9 cellular contexts compared by ENCODE assay signal in genomic region chr13:99505814-99506269, GRCh38. TPM values are rescaled to one million over a fixed set of nuclear protein-coding genes. Genes with fewer than 3 reads are reported as not detected.
DNase-seq lines count a peak whose midpoint lies in the region; ATAC-seq and TF ChIP-seq lines count a peak whose summit lies in the region.
"Had no signal": no experiment of that assay in that cellular context is flagged by ENCODE, and none has a peak within 500 bp of the region (broad histone marks: within the 10 kb centered on the region; RNA-seq: fewer than 3 reads in every experiment).

No MANE protein-coding gene starts in this region.

- no peaks in the 10 kb centered on the region for H3K9me2 ChIP-seq in SU-DHL-6 (replicated peaks; ENCODE audit: insufficient read depth, low read length)

- no peak overlapping the region for H3K27ac Mint-ChIP-seq in stimulated activated naive CD8-positive, alpha-beta T cell treated with anti-CD3 and anti-CD28 coated beads, Interleukin-15, Interleukin-2, amounts not matched to agents 100 ng/mL and 50 ng/mL, for 24 hours

- H2AK5ac ChIP-seq in neuronal stem cell (ENCODE audit: low read depth, low read length), result no peak overlapping the region

- H3K9me3 Mint-ChIP-seq in stimulated activated naive CD8-positive, alpha-beta T cell treated with anti-CD3 and anti-CD28 coated beads, Interleukin-15, Interleukin-2, amounts not matched to agents 100 ng/mL and 50 ng/mL, for 24 hours, result peaks cover 6% of the 10 kb centered on the region

- H3K4me2 ChIP-seq in SU-DHL-6 (ENCODE audit: low read depth, low read length, poor library complexity, severe bottlenecking), result peak overlapping the region; percentile 83
- H3K4me2 ChIP-seq in neuronal stem cell (ENCODE audit: insufficient read depth, low read length, poor library complexity, severe bottlenecking), result no peak overlapping the region

- ATAC-seq in stimulated activated naive CD8-positive, alpha-beta T cell treated with anti-CD3 and anti-CD28 coated beads, Interleukin-15, Interleukin-2, amounts not matched to agents 100 U/mL and 50 U/mL, for 24 hours, result no peak
- ATAC-seq in HG02973 (IDR thresholded peaks at IDR 0.05; ENCODE audit: unreplicated experiment), result no peak

- H2BK15ac ChIP-seq in neuronal stem cell (ENCODE audit: low read length), result no peak overlapping the region

- peaks cover 11% of the 10 kb centered on the region; the same call in 1 of the 2 replicates for H3F3A ChIP-seq in SU-DHL-6 (ENCODE audit: insufficient read depth)

- no peak overlapping the region for H3K27ac ChIP-seq in SU-DHL-6 (ENCODE audit: low read depth, low read length)
- no peak overlapping the region for H3K27ac ChIP-seq in neuronal stem cell (replicated peaks; ENCODE audit: low read length)

- H4K8ac ChIP-seq in neuronal stem cell (ENCODE audit: low read depth, low read length), result no peak overlapping the region

- H2BK12ac ChIP-seq in neuronal stem cell (ENCODE audit: low read length), result no peak overlapping the region

- peaks cover 20% of the 10 kb centered on the region for H3K36me3 ChIP-seq in SU-DHL-6 (ENCODE audit: low read length)
- H3K36me3 ChIP-seq in neuronal stem cell (replicated peaks in 1 of 2; ENCODE audit: control insufficient read depth in 2 of 2, insufficient read depth in 2 of 2, low read length in 2 of 2), result peaks cover 7 to 30% of the 10 kb centered on the region in 2 donors

- H3K9me3 ChIP-seq in SU-DHL-6 (ENCODE audit: insufficient read depth, low read length) (peaks cover 15% of the 10 kb centered on the region; the same call in 1 of the 2 replicates), neuronal stem cell (replicated peaks in 1 of 2; ENCODE audit: control insufficient read depth in 2 of 2, insufficient read depth in 1 of 2, low read depth in 1 of 2, low read length in 2 of 2) (peaks cover 10 to 22% of the 10 kb centered on the region in 2 donors)

- H3K27me3 ChIP-seq in SU-DHL-6 (ENCODE audit: low read length) (no peaks in the 10 kb centered on the region), neuronal stem cell (ENCODE audit: control insufficient read depth in 3 of 3, insufficient read depth in 3 of 3, low read depth in 1 of 3, low read length in 3 of 3) (no peaks in the 10 kb centered on the region)

- WGBS in neuronal stem cell (ENCODE audit: extremely low coverage in 2 of 2, insufficient read length in 2 of 2, insufficient replicate concordance in 1 of 2), 2 donors, result no CpG with 5 or more reads among the region's 2 CpGs

- peaks cover 38% of the 10 kb centered on the region for H3K36me3 Mint-ChIP-seq in stimulated activated naive CD8-positive, alpha-beta T cell treated with anti-CD3 and anti-CD28 coated beads, Interleukin-15, Interleukin-2, amounts not matched to agents 100 ng/mL and 50 ng/mL, for 24 hours (ENCODE audit: low read depth)

- no peak overlapping the region for H3K23ac ChIP-seq in neuronal stem cell (ENCODE audit: low read depth, low read length, poor library complexity)

- peak overlapping the region; percentile 3 for H3K4me3 ChIP-seq in SU-DHL-6 (ENCODE audit: insufficient read depth, low read length, poor library complexity, severe bottlenecking)
- no peak overlapping the region for H3K4me3 ChIP-seq in neuronal stem cell (ENCODE audit: low read length in 2 of 2)

- TF ChIP-seq CTCF in SU-DHL-6 (IDR thresholded peaks at IDR 0.05; ENCODE audit: insufficient read depth, low read length, poor library complexity, severe bottlenecking), result no peak

- no peak overlapping the region for H2BK120ac ChIP-seq in neuronal stem cell (ENCODE audit: low read depth, low read length)

- H3K79me2 ChIP-seq in SU-DHL-6 (ENCODE audit: insufficient read depth, low read length), result peaks cover 95% of the 10 kb centered on the region

- H3K18ac ChIP-seq in neuronal stem cell (ENCODE audit: low read length), result no peak overlapping the region

- no peak overlapping the region for H3K14ac ChIP-seq in neuronal stem cell (ENCODE audit: low read length)

- DNase-seq in stimulated activated naive CD8-positive, alpha-beta T cell treated with anti-CD3 and anti-CD28 coated beads, Interleukin-15, Interleukin-2, amounts not matched to agents 100 U/mL and 50 U/mL, for 24 hours, result no peak
- DNase-seq in germinal center (ENCODE audit: low spot score), result peak; percentile 23
- DNase-seq in neuronal stem cell (ENCODE audit: low spot score), result no peak
- DNase-seq in T1000 (lab: John Stamatoyannopoulos, UW), result no peak
- no peak for DNase-seq in activated naive CD4-positive, alpha-beta T cell treated with anti-CD3 and anti-CD28 coated beads, Interleukin-2, amount 50 U/mL, for 16 hours
- DNase-seq: left ventricle myocardium superior had no signal

- 0 out of 2 replicates have a peak, but pooled peaks cover 6% of the 10 kb centered on the region for H4K20me1 ChIP-seq in SU-DHL-6 (ENCODE audit: low read depth, low read length)

- no peak overlapping the region for H3K4ac ChIP-seq in neuronal stem cell (ENCODE audit: low read length)

- peaks cover 0 to 6% of the 10 kb centered on the region in 2 donors for H3K4me1 ChIP-seq in neuronal stem cell (ENCODE audit: control insufficient read depth in 2 of 2, insufficient read depth in 1 of 2, low read depth in 1 of 2, low read length in 2 of 2)

- H3K79me1 ChIP-seq in neuronal stem cell (ENCODE audit: low read depth, low read length), result peaks cover 16% of the 10 kb centered on the region

- no peak overlapping the region for H3K9ac ChIP-seq in SU-DHL-6 (ENCODE audit: low read length)
- no peak overlapping the region for H3K9ac ChIP-seq in neuronal stem cell (ENCODE audit: low read depth, low read length, poor library complexity)

- no peak overlapping the region for H2BK5ac ChIP-seq in neuronal stem cell (ENCODE audit: low read length)

- peak overlapping the region; percentile 24 for H3K4me3 Mint-ChIP-seq in stimulated activated naive CD8-positive, alpha-beta T cell treated with anti-CD3 and anti-CD28 coated beads, Interleukin-15, Interleukin-2, amounts not matched to agents 100 ng/mL and 50 ng/mL, for 24 hours

- H2AFZ ChIP-seq in SU-DHL-6 (ENCODE audit: low read depth, low read length, severe bottlenecking) (no peak overlapping the region), neuronal stem cell (ENCODE audit: low read length) (no peak overlapping the region)

- H3K27me3 Mint-ChIP-seq in stimulated activated naive CD8-positive, alpha-beta T cell treated with anti-CD3 and anti-CD28 coated beads, Interleukin-15, Interleukin-2, amounts not matched to agents 100 ng/mL and 50 ng/mL, for 24 hours, result no peaks in the 10 kb centered on the region

- H4K91ac ChIP-seq in neuronal stem cell (ENCODE audit: low read depth, low read length, poor library complexity), result no peak overlapping the region

- peaks cover 87% of the 10 kb centered on the region for H3K4me1 Mint-ChIP-seq in stimulated activated naive CD8-positive, alpha-beta T cell treated with anti-CD3 and anti-CD28 coated beads, Interleukin-15, Interleukin-2, amounts not matched to agents 100 ng/mL and 50 ng/mL, for 24 hours (ENCODE audit: low read depth)

RNA-seq across cellular contexts. Expression of gene TM9SF2, which starts 4.6 kb away (rescaled TPM):
- polyA plus RNA-seq in neuronal stem cell (2013, experiment 1 of 2), result 48.9 TPM
- 48.3 TPM for polyA plus RNA-seq in neuronal stem cell (2013, experiment 2 of 2)
